In genomic region chr22:39956932-39957664, GRCh38 we compare ENCODE assay signal across 16 cellular contexts. TPM values are rescaled to one million over a fixed set of nuclear protein-coding genes. Genes with fewer than 3 reads are reported as not detected.
DNase-seq lines count a peak whose midpoint lies in the region; ATAC-seq and TF ChIP-seq lines count a peak whose summit lies in the region.
"Had no signal": no experiment of that assay in that cellular context is flagged by ENCODE, and none has a peak within 500 bp of the region (broad histone marks: within the 10 kb centered on the region; RNA-seq: fewer than 3 reads in every experiment).

No MANE protein-coding gene starts in this region.

- peaks cover 61 to 79% (median 63%) of the 10 kb centered on the region in 3 donors for H3K27me3 Mint-ChIP-seq in CD14-positive monocyte (ENCODE audit: low read depth in 3 of 3)
- H3K27me3 Mint-ChIP-seq in activated naive CD8-positive, alpha-beta T cell, result no peaks in the 10 kb centered on the region

- peaks cover 18 to 22% of the 10 kb centered on the region in 2 donors for H3K36me3 Mint-ChIP-seq in CD14-positive monocyte
- peaks cover 32% of the 10 kb centered on the region for H3K36me3 Mint-ChIP-seq in activated naive CD8-positive, alpha-beta T cell

- no peak for TF ChIP-seq POLR2A in NB4 (IDR thresholded peaks at IDR 0.05; ENCODE audit: extremely low read depth, insufficient read length)
- TF ChIP-seq POLR2A in spleen (IDR thresholded peaks at IDR 0.05), result no peak

- DNase-seq in CD14-positive monocyte (ENCODE audit: low spot score) (no peak), GM12864 (ENCODE audit: low read depth) (peak; percentile 68), NB4 (ENCODE audit: low read depth) (peak; percentile 69), NAMALWA (ENCODE audit: low spot score) (no peak), middle frontal gyrus (ENCODE audit: extremely low spot score, low spot score) (no peak), spleen (no peak)
- DNase-seq: Calu3; H9; NCI-H1694; SK-N-SH; stimulated activated CD4-positive, alpha-beta T cell treated with anti-CD3 and anti-CD28 coated beads, Interleukin-1b, Interleukin-23, amount 100 ng/mL, for 48 hours had no signal

- peaks cover 0 to 50% (median 1%) of the 10 kb centered on the region in 6 donors for H3K36me3 ChIP-seq in spleen
- H3K36me3 ChIP-seq: cardiac muscle cell had no signal

- no peaks in the 10 kb centered on the region for H3K9me3 ChIP-seq in spleen
- H3K9me3 ChIP-seq: SK-N-SH had no signal

- no peak for ATAC-seq in HG02970 (IDR thresholded peaks at IDR 0.05; ENCODE audit: low FRiP score, unreplicated experiment)

- peak overlapping the region in 2 of 8 donors; percentile 4 to 10 for H3K27ac ChIP-seq in spleen
- H3K27ac ChIP-seq: cardiac muscle cell had no signal

- H3K9me3 Mint-ChIP-seq in CD14-positive monocyte, result peaks cover 0 to 13% (median 6%) of the 10 kb centered on the region in 7 donors
- H3K9me3 Mint-ChIP-seq in activated naive CD8-positive, alpha-beta T cell (ENCODE audit: low read depth), result no peaks in the 10 kb centered on the region
- H3K9me3 Mint-ChIP-seq: H9 had no signal

- peaks cover 0 to 14% (median 0%) of the 10 kb centered on the region in 7 donors for H3K27me3 ChIP-seq in spleen (replicated peaks in 1 of 7)
- H3K27me3 ChIP-seq: cardiac muscle cell had no signal

- intact Hi-C loops in CD14-positive monocyte (cut with micrococcal nuclease) (no loop called here), spleen (cut with DNase I; ENCODE audit: low total_unique reads) (no loop called here)

- H3K4me3 ChIP-seq in GM12864 (ENCODE audit: low read depth, low read length) (no peak overlapping the region), NB4 (ENCODE audit: low read depth, low read length) (no peak overlapping the region), spleen (no peak overlapping the region)
- H3K4me3 ChIP-seq: cardiac muscle cell had no signal

- no peak for TF ChIP-seq CTCF in CD14-positive monocyte (IDR thresholded peaks at IDR 0.05)
- TF ChIP-seq CTCF in GM12864 (IDR thresholded peaks at IDR 0.05; ENCODE audit: low read depth, low read length, missing control alignments), result no peak
- TF ChIP-seq CTCF in NB4 (IDR thresholded peaks at IDR 0.05; ENCODE audit: low read depth, low read length), result no peak
- TF ChIP-seq CTCF in spleen (IDR thresholded peaks at IDR 0.05 in 8 of 11, conservative IDR thresholded peaks at IDR 0.05 in 3 of 11), result no peak

- H3K4me3 Mint-ChIP-seq in CD14-positive monocyte, result peak overlapping the region in 1 of 2 donors; percentile 78
- peak overlapping the region; percentile 20 for H3K4me3 Mint-ChIP-seq in activated naive CD8-positive, alpha-beta T cell
- H3K4me3 Mint-ChIP-seq: H9 had no signal

- 26 to 47% (median 32%) methylated on average over 9 to 10 of the region's 10 CpGs for WGBS in spleen, 5 donors

- peaks cover 22 to 100% (median 48%) of the 10 kb centered on the region in 6 donors for H3K4me1 ChIP-seq in spleen

- peak overlapping the region in 4 of 7 donors; percentile 26 to 46 (median 36) for H3K27ac Mint-ChIP-seq in CD14-positive monocyte
- peak overlapping the region; percentile 89 for H3K27ac Mint-ChIP-seq in activated naive CD8-positive, alpha-beta T cell

- peaks cover 50% of the 10 kb centered on the region for H3K4me1 Mint-ChIP-seq in CD14-positive monocyte
- H3K4me1 Mint-ChIP-seq in activated naive CD8-positive, alpha-beta T cell (ENCODE audit: low read depth), result peaks cover 93% of the 10 kb centered on the region

RNA-seq across cellular contexts. Expression of gene TMA7B, which starts 3.1 kb away (rescaled TPM):
- polyA plus RNA-seq in CD14-positive monocyte (under 1 TPM in 1 of 2 donors, not detected in 1; 0.13 TPM), spleen (under 1 TPM; 0.29 to 0.45 (median 0.35) TPM)
- total RNA-seq in spleen, result 1 to 10 TPM; 1.5 to 4.2 (median 2.7) TPM
- total RNA-seq: Calu3, cardiac muscle cell, H9, osteoblast, subcutaneous adipose tissue had no signal
- polyA plus RNA-seq: cardiac muscle cell, SK-N-SH had no signal

RNA-seq across cellular contexts. Expression of gene FAM83F, which starts 37.7 kb away (rescaled TPM):
- polyA plus RNA-seq in CD14-positive monocyte, result under 1 TPM in 1 of 2 donors, not detected in 1; 0.01 TPM
- total RNA-seq in spleen, result under 1 TPM in 6 of 7 donors, not detected in 1; 0.06 to 0.28 (median 0.18) TPM
- under 1 TPM in 2 of 3 donors, not detected in 1; 0.02 to 0.13 TPM for polyA plus RNA-seq in spleen
- total RNA-seq: osteoblast had no signal
- polyA plus RNA-seq: cardiac muscle cell, SK-N-SH had no signal

RNA-seq across cellular contexts. Expression of gene GRAP2, which starts 56.2 kb away (rescaled TPM):
- polyA plus RNA-seq in CD14-positive monocyte, result 1 to 10 TPM in 1 of 2 donors, under 1 TPM in 1; 0.97 to 4.2 TPM
- total RNA-seq in spleen, result 10 to 100 TPM; 24.3 to 40.3 (median 33.2) TPM
- 1 to 10 TPM; 3.1 to 8.7 (median 7.6) TPM for polyA plus RNA-seq in spleen
- total RNA-seq: Calu3, H9, osteoblast had no signal
- polyA plus RNA-seq: cardiac muscle cell had no signal

Comparison
In these comparisons a context has a peak if more than half of its experiments do, and no peak if none do; other contexts are left out.
1. DNase-seq: peak in GM12864 (single experiment) and NB4 (single experiment); none in CD14-positive monocyte (single experiment), NAMALWA (single experiment), middle frontal gyrus (single experiment) and spleen (single experiment).